ENCODE assay signal across 22 cellular contexts in the genomic region with DNA sequence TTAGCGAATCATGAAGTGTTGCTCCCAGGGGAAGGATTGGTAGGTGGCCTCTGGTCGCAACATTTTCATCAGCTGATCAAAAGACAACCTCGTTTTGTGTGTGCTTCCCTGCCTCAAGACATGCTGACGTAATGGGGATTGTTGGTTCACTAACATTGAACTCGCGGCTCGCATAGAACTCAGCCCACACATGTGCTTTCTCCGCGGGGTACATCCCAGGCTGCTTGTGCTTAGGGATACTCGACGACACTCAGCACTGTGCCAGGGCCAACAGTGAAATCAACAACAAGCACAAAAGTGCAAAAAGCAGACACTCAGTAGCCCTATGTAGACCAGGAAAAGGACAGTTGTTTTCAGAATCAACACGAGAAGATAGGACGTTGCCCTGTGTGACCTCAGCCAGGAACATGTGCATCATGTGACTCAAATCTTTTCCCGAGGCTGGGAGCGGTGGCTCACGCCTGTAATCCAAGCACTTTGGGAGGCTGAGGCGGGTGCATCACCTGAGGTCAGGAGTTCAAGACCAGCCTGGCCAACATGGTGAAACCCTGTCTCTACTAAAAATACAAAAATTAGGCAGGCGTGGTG.
"Had no signal": no experiment of that assay in that cellular context is flagged by ENCODE, and none has a peak within 500 bp of the region (broad histone marks: within the 10 kb centered on the region; RNA-seq: fewer than 3 reads in every experiment).

No MANE protein-coding gene starts in this region.

- H3K27ac Mint-ChIP-seq: activated CD4-positive, alpha-beta T cell treated with anti-CD3 and anti-CD28 coated beads, Interleukin-2, amount 10 ng/mL, durations not matched to agents 24 days and 14 days; activated CD8-positive, alpha-beta T cell treated with anti-CD3 and anti-CD28 coated beads for 36 hours; activated naive CD8-positive, alpha-beta T cell treated with anti-CD3 and anti-CD28 coated beads, Interleukin-2, amount 10 ng/mL, durations not matched to agents 7 days and 5 days; activated T-cell treated with anti-CD3 and anti-CD28 coated beads, Interleukin-2, amount 50 U/mL, for 72 hours; endodermal cell had no signal

- H3K27ac ChIP-seq: cardiac muscle cell, dorsolateral prefrontal cortex, epithelial cell of prostate, foreskin keratinocyte, left lung, stomach, testis, upper lobe of left lung had no signal

- H3K27me3 Mint-ChIP-seq: activated CD4-positive, alpha-beta T cell treated with anti-CD3 and anti-CD28 coated beads, Interleukin-2, amount 10 ng/mL, durations not matched to agents 24 days and 14 days; activated CD8-positive, alpha-beta T cell treated with anti-CD3 and anti-CD28 coated beads for 36 hours; activated naive CD8-positive, alpha-beta T cell treated with anti-CD3 and anti-CD28 coated beads, Interleukin-2, amount 10 ng/mL, durations not matched to agents 7 days and 5 days; naive B cell; progenitor cell of endocrine pancreas had no signal

- H3K4me1 ChIP-seq: foreskin keratinocyte, left lung, testis, upper lobe of left lung had no signal

- H3K4me3 ChIP-seq: cardiac muscle cell, dorsolateral prefrontal cortex, left lung, stomach, testis, upper lobe of left lung had no signal

- H3K4me1 Mint-ChIP-seq: activated naive CD8-positive, alpha-beta T cell treated with anti-CD3 and anti-CD28 coated beads, Interleukin-2, amount 10 ng/mL, durations not matched to agents 7 days and 5 days; endodermal cell had no signal

- ATAC-seq: activated CD8-positive, alpha-beta T cell treated with anti-CD3 and anti-CD28 coated beads for 36 hours; activated T-cell treated with anti-CD3 and anti-CD28 coated beads, Interleukin-2, amount 50 U/mL, for 72 hours; foreskin keratinocyte; left lung had no signal

- H3K27me3 ChIP-seq: cardiac muscle cell, dorsolateral prefrontal cortex, foreskin keratinocyte, left lung, stomach, testis, upper lobe of left lung had no signal

- DNase-seq: activated CD4-positive, alpha-beta T cell treated with anti-CD3 and anti-CD28 coated beads, Interleukin-2, amount 10 ng/mL, durations not matched to agents 24 days and 14 days; activated CD8-positive, alpha-beta T cell treated with anti-CD3 and anti-CD28 coated beads for 36 hours; activated naive CD8-positive, alpha-beta T cell treated with anti-CD3 and anti-CD28 coated beads, Interleukin-2, amount 10 ng/mL, durations not matched to agents 7 days and 5 days; activated T-cell treated with anti-CD3 and anti-CD28 coated beads, Interleukin-2, amount 50 U/mL, for 72 hours; amygdala; endodermal cell; foreskin keratinocyte; glutamatergic neuron; hippocampal formation; mammary epithelial cell; naive B cell; small intestine; stimulated activated CD4-positive, alpha-beta T cell treated with anti-CD3 and anti-CD28 coated beads, Interleukin-4, amount 100 ng/mL, for 1 hour; stomach; testis had no signal

- H3K4me3 Mint-ChIP-seq: activated CD4-positive, alpha-beta T cell treated with anti-CD3 and anti-CD28 coated beads, Interleukin-2, amount 10 ng/mL, durations not matched to agents 24 days and 14 days; activated CD8-positive, alpha-beta T cell treated with anti-CD3 and anti-CD28 coated beads for 36 hours; activated naive CD8-positive, alpha-beta T cell treated with anti-CD3 and anti-CD28 coated beads, Interleukin-2, amount 10 ng/mL, durations not matched to agents 7 days and 5 days; activated T-cell treated with anti-CD3 and anti-CD28 coated beads, Interleukin-2, amount 50 U/mL, for 72 hours; endodermal cell; naive B cell; neural crest cell had no signal

- H3K9me3 ChIP-seq: left lung, stomach, testis, upper lobe of left lung had no signal

- H3K9me3 Mint-ChIP-seq: activated CD4-positive, alpha-beta T cell treated with anti-CD3 and anti-CD28 coated beads, Interleukin-2, amount 10 ng/mL, durations not matched to agents 24 days and 14 days; activated CD8-positive, alpha-beta T cell treated with anti-CD3 and anti-CD28 coated beads for 36 hours; activated naive CD8-positive, alpha-beta T cell treated with anti-CD3 and anti-CD28 coated beads, Interleukin-2, amount 10 ng/mL, durations not matched to agents 7 days and 5 days; activated T-cell treated with anti-CD3 and anti-CD28 coated beads, Interleukin-2, amount 50 U/mL, for 72 hours; endodermal cell; naive B cell; neural crest cell had no signal
